Comparison of ENCODE assay signal across 1 cellular context in the genomic region with DNA sequence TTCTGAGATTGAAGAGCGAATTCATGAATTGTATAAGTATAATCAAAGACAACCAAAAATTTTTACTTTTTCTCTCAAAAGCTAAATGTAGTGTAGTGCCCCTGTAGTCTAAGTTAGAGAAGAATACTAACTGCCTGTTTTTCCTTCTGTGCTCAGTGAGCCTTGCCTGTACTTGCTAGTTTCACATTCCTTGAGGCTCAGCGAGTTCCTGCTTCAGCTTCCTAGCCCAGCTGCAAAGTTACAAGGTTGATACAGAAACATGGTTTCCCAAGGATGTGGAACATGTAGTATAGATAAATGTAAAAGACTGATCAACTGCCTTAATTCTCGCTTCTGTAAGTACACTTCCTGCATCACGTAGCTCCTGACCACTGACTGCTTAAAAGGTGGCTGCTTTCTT.
TF ChIP-seq lines count a peak whose summit lies in the region.

No MANE protein-coding gene starts in this region.

TF ChIP-seq in H1, 55 proteins besides CTCF, POLR2A, EP300 and RAD21 (continued from another document):
- TF ChIP-seq SIX5 (IDR thresholded peaks at IDR 0.05; ENCODE audit: low read depth, low read length) = no peak
- TF ChIP-seq BRCA1 (IDR thresholded peaks at IDR 0.05; ENCODE audit: low read depth, low read length) = no peak
- TF ChIP-seq, protein P1, sequence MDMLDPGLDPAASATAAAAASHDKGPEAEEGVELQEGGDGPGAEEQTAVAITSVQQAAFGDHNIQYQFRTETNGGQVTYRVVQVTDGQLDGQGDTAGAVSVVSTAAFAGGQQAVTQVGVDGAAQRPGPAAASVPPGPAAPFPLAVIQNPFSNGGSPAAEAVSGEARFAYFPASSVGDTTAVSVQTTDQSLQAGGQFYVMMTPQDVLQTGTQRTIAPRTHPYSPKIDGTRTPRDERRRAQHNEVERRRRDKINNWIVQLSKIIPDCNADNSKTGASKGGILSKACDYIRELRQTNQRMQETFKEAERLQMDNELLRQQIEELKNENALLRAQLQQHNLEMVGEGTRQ (IDR thresholded peaks at IDR 0.05; ENCODE audit: low read length) = no peak
- TF ChIP-seq HDAC2 (IDR thresholded peaks at IDR 0.05; ENCODE audit: borderline replicate concordance in 1 of 2, low read depth in 2 of 2, low read length in 2 of 2) = no peak
- TF ChIP-seq BACH1 (IDR thresholded peaks at IDR 0.05; ENCODE audit: low read length) = no peak
- no peak for TF ChIP-seq SP1 (IDR thresholded peaks at IDR 0.05; ENCODE audit: low read depth, low read length)
- no peak for TF ChIP-seq CEBPB (IDR thresholded peaks at IDR 0.05; ENCODE audit: low read depth, low read length)
- TF ChIP-seq TEAD4 (IDR thresholded peaks at IDR 0.05; ENCODE audit: low read depth, low read length) = no peak
TF ChIP-seq in H1: peak in this region for 0.
